In genomic region chr2:208466133-208466919, GRCh38 we compare ENCODE assay signal across 8 cellular contexts. TPM values are rescaled to one million over a fixed set of nuclear protein-coding genes. Genes with fewer than 3 reads are reported as not detected.
DNase-seq lines count a peak whose midpoint lies in the region; ATAC-seq, FAIRE-seq and TF ChIP-seq lines count a peak whose summit lies in the region.

No MANE protein-coding gene starts in this region.

- H3K27ac Mint-ChIP-seq in naive thymus-derived CD8-positive, alpha-beta T cell, result no peak overlapping the region

- no peak overlapping the region for H3K9ac ChIP-seq in K562 (ENCODE audit: insufficient read depth in 1 of 2, low read depth in 2 of 2, low read length in 2 of 2)

- BruUV-seq in K562 (replicated peaks; lab: Mats Ljungman, UMichigan), result no TSS peak

- H3K36me3 Mint-ChIP-seq in naive thymus-derived CD8-positive, alpha-beta T cell, result no peaks in the 10 kb centered on the region

- H3K4me1 ChIP-seq in K562 (replicated peaks in 1 of 2; ENCODE audit: control insufficient read depth in 2 of 2, insufficient read depth in 2 of 2, low read length in 2 of 2) (no peaks in the 10 kb centered on the region), suprapubic skin (no peaks in the 10 kb centered on the region)

- POLR2A ChIA-PET in K562 (lab: Yijun Ruan, JAX), result no interaction called here
- POLR2A ChIA-PET in naive thymus-derived CD8-positive, alpha-beta T cell (lab: Charles Lee), result no interaction called here

- TF ChIP-seq EP300 in K562 (IDR thresholded peaks at IDR 0.05; ENCODE audit: low read length) (no peak), suprapubic skin (IDR thresholded peaks at IDR 0.05) (no peak)

- no peaks in the 10 kb centered on the region for H3K27me3 ChIP-seq in K562 (ENCODE audit: control insufficient read depth in 2 of 2, insufficient read depth in 2 of 2, low read length in 2 of 2)
- H3K27me3 ChIP-seq in suprapubic skin, result no peaks in the 10 kb centered on the region

- CTCF ChIA-PET in K562 (lab: Yijun Ruan, JAX; ENCODE audit: low intra/inter-chr PET ratio), result interaction anchor here (0.8 to 1.9 kb wide), 2 partner anchors 742 to 865 kb away, joined by 3 to 9 read pairs; no protein-coding TSS in a partner anchor

- H3K79me2 ChIP-seq in K562 (ENCODE audit: control insufficient read depth, insufficient read depth, low read length), result no peaks in the 10 kb centered on the region

- in situ Hi-C loops in K562 (cut with MboI), result loop anchor here (5.0 kb wide), 1 partner anchor 611 kb away; no protein-coding TSS in a partner anchor

- peak; percentile 79 for FAIRE-seq in G401.6 (lab: Jason Lieb, UNC)
- FAIRE-seq in K562 (lab: Jason Lieb, UNC), result peak; percentile 95

- H2AFZ ChIP-seq in K562 (ENCODE audit: low read depth, low read length), result no peak overlapping the region

- TF ChIP-seq RAD21 in K562 (CRISPR knock-in tag; conservative IDR thresholded peaks at IDR 0.05 in 1 of 2, IDR thresholded peaks at IDR 0.05 in 1 of 2), result peak; percentile 72 to 86

- H3K9me3 Mint-ChIP-seq in naive thymus-derived CD8-positive, alpha-beta T cell, result peaks cover 0 to 8% (median 0%) of the 10 kb centered on the region in 9 donors

- H3K4me3 ChIP-seq in K562, result no peak overlapping the region
- no peak overlapping the region for H3K4me3 ChIP-seq in suprapubic skin

- no peak overlapping the region for H3K4me2 ChIP-seq in K562 (ENCODE audit: insufficient read depth, low read length)

- H3K27ac ChIP-seq in K562 (ENCODE audit: extremely low read depth, low read depth, low read length) (no peak overlapping the region), suprapubic skin (no peak overlapping the region)

- H3K4me1 Mint-ChIP-seq in naive thymus-derived CD8-positive, alpha-beta T cell, result no peaks in the 10 kb centered on the region

- TF ChIP-seq CTCF in GM20000 (IDR thresholded peaks at IDR 0.05; ENCODE audit: extremely low read depth, missing control alignments) (peak; percentile 41), K562 (IDR thresholded peaks at IDR 0.05 in 2 of 3, conservative IDR thresholded peaks at IDR 0.05 in 1 of 3; ENCODE audit: insufficient read depth in 2 of 3, low read depth in 1 of 3, low read length in 3 of 3) (peak; percentile 62 to 70 (median 70)), suprapubic skin (IDR thresholded peaks at IDR 0.05) (peak in 1 of 2 donors; percentile 33)

- DNase-seq in GM20000 (ENCODE audit: low spot score) (peak; percentile 25), NCI-H460 (ENCODE audit: extremely low read depth, low read depth) (peak; percentile 51), K562 (ENCODE audit: extremely low read depth in 1 of 4, low spot score in 3 of 4) (peak; percentile 33 to 74 (median 44)), medulla oblongata (ENCODE audit: extremely low spot score) (peak; percentile 63), suprapubic skin (ENCODE audit: low spot score in 2 of 2) (no peak)
- no peak for DNase-seq in naive thymus-derived CD8-positive, alpha-beta T cell

- WGBS in K562 (ENCODE audit: insufficient coverage, low coverage, missing lambda C conversion rate), result 58% methylated on average over 6 of the region's 7 CpGs
- WGBS in suprapubic skin, result 29% methylated on average over 7 of the region's 7 CpGs

- H3K9me1 ChIP-seq in K562 (ENCODE audit: control insufficient read depth, insufficient read depth, low read length), result no peaks in the 10 kb centered on the region

- intact Hi-C loops in K562 (cut with micrococcal nuclease), result loop anchor here (1.0 to 5.0 kb wide), 4 partner anchors 105 to 866 kb away; no protein-coding TSS in a partner anchor

- H3K9me3 ChIP-seq in K562 (replicated peaks; ENCODE audit: control insufficient read depth, insufficient read depth, low read depth, low read length) (no peaks in the 10 kb centered on the region), suprapubic skin (peaks cover 2% of the 10 kb centered on the region)

- peaks cover 0 to 8% (median 0%) of the 10 kb centered on the region in 5 donors for H3K27me3 Mint-ChIP-seq in naive thymus-derived CD8-positive, alpha-beta T cell

- no peaks in the 10 kb centered on the region for H3K36me3 ChIP-seq in K562 (ENCODE audit: control insufficient read depth, insufficient read depth, low read length)
- no peaks in the 10 kb centered on the region for H3K36me3 ChIP-seq in suprapubic skin

- H3K4me3 Mint-ChIP-seq in naive thymus-derived CD8-positive, alpha-beta T cell, result no peak overlapping the region

- H4K20me1 ChIP-seq in K562 (replicated peaks; ENCODE audit: control insufficient read depth, insufficient read depth, low read length), result no peaks in the 10 kb centered on the region

- ATAC-seq in HG03571 (IDR thresholded peaks at IDR 0.05; ENCODE audit: unreplicated experiment) (peak; percentile 72), K562 (peak; percentile 93)
- ATAC-seq in naive thymus-derived CD8-positive, alpha-beta T cell, result no peak

- TF ChIP-seq POLR2A in K562 (conservative IDR thresholded peaks at IDR 0.05) (no peak), suprapubic skin (IDR thresholded peaks at IDR 0.05) (no peak)

TF ChIP-seq in K562, 482 proteins besides CTCF, POLR2A, EP300 and RAD21:
- TF ChIP-seq SMC3 (conservative IDR thresholded peaks at IDR 0.05; ENCODE audit: insufficient read depth, low read depth, low read length) (peak; percentile 66), CCAR2 (IDR thresholded peaks at IDR 0.05; ENCODE audit: low read depth, low read length) (no peak), ARID2 (IDR thresholded peaks at IDR 0.05) (0 out of 2 replicates have a peak, but pooled peaks have one; percentile 7), GATA2 (CRISPR knock-in tag; IDR thresholded peaks at IDR 0.05) (peak; percentile 45; the same call in 1 of the 2 replicates), SUPT5H (IDR thresholded peaks at IDR 0.05) (no peak), DEAF1 (CRISPR knock-in tag; IDR thresholded peaks at IDR 0.05) (peak; percentile 49)

RNA-seq across cellular contexts. Expression of gene PTH2R, which starts 59.7 kb away (rescaled TPM):
- total RNA-seq in NCI-H460 (2014; rRNA removed; shearing (Covaris generic)), result not detected in 2 replicates
- not detected in 2 replicates for polyA plus RNA-seq in NCI-H460 (2014; cell fraction: nucleus; rRNA removed)
- 5.3 and 15.2 TPM in 2 replicates for total RNA-seq in K562 (2011; cell fraction: chromatin; rRNA removed; ENCODE audit: low replicate concordance)
- total RNA-seq in K562 (2011; cell fraction: nucleolus; rRNA removed), result 1.8 and 3.0 TPM in 2 replicates
- total RNA-seq in K562 (2011; cell fraction: nucleoplasm; rRNA removed), result 3.2 and 5.5 TPM in 2 replicates
- total RNA-seq in K562 (2014; rRNA removed) (2.7 and 4.0 TPM in 2 replicates), K562 (2014; rRNA removed; fragmentation: Illumina TruSeq; extraction: Trizol) (5.8 and 6.4 TPM in 2 replicates), K562 (2015; rRNA removed; fragmentation: Illumina TruSeq; extraction: Trizol) (8.1 and 8.8 TPM in 2 replicates), K562 (2021) (6.0 and 6.5 TPM in 2 replicates), suprapubic skin (under 1 TPM in 1 of 4 donors, not detected in 3; 0.56 TPM)
- polyA plus RNA-seq in K562 (2011; rRNA removed) (3.4 and 6.0 TPM in 2 replicates), K562 (2014; fragmentation: Illumina TruSeq; extraction: Trizol) (4.6 and 4.9 TPM in 2 replicates), K562 (2014; fragmentation: Nextera tagmentation; extraction: Ambion mirVana) (1 to 10 TPM; 2.7 to 3.4 TPM), K562 (2014; rRNA removed) (2.3 and 4.2 TPM in 2 replicates)
- 0.28 and 1.9 TPM in 2 replicates for polyA plus RNA-seq in K562 (2011; cell fraction: cytosol; rRNA removed)
- polyA plus RNA-seq in K562 (2011; cell fraction: nucleus; rRNA removed), result 1.6 and 5.0 TPM in 2 replicates
- 3.8 and 7.3 TPM in 2 replicates for polyA plus RNA-seq in K562 (2012)
- 4.0 and 9.1 TPM in 2 replicates for polyA minus RNA-seq in K562 (2011; rRNA and poly(A)+ RNA removed)
- 2.8 TPM in 1 of 2 replicates, not detected in the other for polyA minus RNA-seq in K562 (2011; cell fraction: cytosol; rRNA and poly(A)+ RNA removed)
- polyA minus RNA-seq in K562 (2011; cell fraction: nucleus; rRNA and poly(A)+ RNA removed), result 3.0 and 15.1 TPM in 2 replicates
- under 1 TPM in 1 of 2 experiments, not detected in 1; 0.25 TPM for total RNA-seq in naive thymus-derived CD8-positive, alpha-beta T cell
- polyA plus RNA-seq in naive thymus-derived CD8-positive, alpha-beta T cell, result under 1 TPM in 1 of 3 donors, not detected in 2; 0.09 TPM

Comparison
In these comparisons a context has a peak if more than half of its experiments do, and no peak if none do; other contexts are left out.
1. DNase-seq: peak in GM20000 (single experiment), NCI-H460 (single experiment), K562 (4 of 4) and medulla oblongata (single experiment); none in suprapubic skin (0 of 2) and naive thymus-derived CD8-positive, alpha-beta T cell (0 of 10).
2. ATAC-seq: peak in HG03571 (single experiment) and K562 (single experiment); none in naive thymus-derived CD8-positive, alpha-beta T cell (0 of 2).